8 cellular contexts compared by ENCODE assay signal in genomic region chr10:104122273-104123107, GRCh38. TPM values are rescaled to one million over a fixed set of nuclear protein-coding genes. Genes with fewer than 3 reads are reported as not detected.
DNase-seq lines count a peak whose midpoint lies in the region; ATAC-seq and TF ChIP-seq lines count a peak whose summit lies in the region.

No MANE protein-coding gene starts in this region.

- no peak overlapping the region for H2AK5ac ChIP-seq in mesendoderm (ENCODE audit: low read length)

- no peaks in the 10 kb centered on the region for H3K79me2 ChIP-seq in mesendoderm (ENCODE audit: control insufficient read depth, insufficient read depth, low read length)

- H3K4me3 ChIP-seq in colonic mucosa, result peak overlapping the region; percentile 66
- H3K4me3 ChIP-seq in mesendoderm (ENCODE audit: low read length), result peak overlapping the region; percentile 80
- H3K4me3 ChIP-seq in vagina, result peak overlapping the region; percentile 70 to 84

- no peak overlapping the region for H3K23ac ChIP-seq in mesendoderm (ENCODE audit: low read length)

- H3K56ac ChIP-seq in mesendoderm (ENCODE audit: low read length), result peak overlapping the region; percentile 85

- H3K4me2 ChIP-seq in mesendoderm (ENCODE audit: low read length), result peak overlapping the region; percentile 63

- no peaks in the 10 kb centered on the region for H3K36me3 ChIP-seq in colonic mucosa
- H3K36me3 ChIP-seq in mesendoderm (ENCODE audit: control insufficient read depth, insufficient read depth, low read length), result no peaks in the 10 kb centered on the region
- H3K36me3 ChIP-seq in vagina, result no peaks in the 10 kb centered on the region

- H2BK5ac ChIP-seq in mesendoderm (ENCODE audit: low read length), result no peak overlapping the region

- no peak overlapping the region for H2BK120ac ChIP-seq in mesendoderm (ENCODE audit: low read depth, low read length)

- H3K79me1 ChIP-seq in mesendoderm (ENCODE audit: low read length), result no peaks in the 10 kb centered on the region

- H3K18ac ChIP-seq in mesendoderm (ENCODE audit: low read length), result peak overlapping the region; percentile 17

- H3K27me3 ChIP-seq in colonic mucosa, result no peaks in the 10 kb centered on the region
- H3K27me3 ChIP-seq in mesendoderm (ENCODE audit: insufficient read depth, low read length, poor library complexity), result no peaks in the 10 kb centered on the region
- H3K27me3 ChIP-seq in vagina, result no peaks in the 10 kb centered on the region

- H4K5ac ChIP-seq in mesendoderm (ENCODE audit: low read length), result no peak overlapping the region

- H2BK15ac ChIP-seq in mesendoderm (replicated peaks; ENCODE audit: low read depth), result no peak overlapping the region

- H3K4me1 ChIP-seq in colonic mucosa (no peaks in the 10 kb centered on the region), mesendoderm (ENCODE audit: control insufficient read depth, low read depth, low read length) (peaks cover 2% of the 10 kb centered on the region), vagina (peaks cover 23% of the 10 kb centered on the region)

- peak; percentile 5 for ATAC-seq in GM21825 (IDR thresholded peaks at IDR 0.05; ENCODE audit: unreplicated experiment)
- no peak for ATAC-seq in HG02798 (IDR thresholded peaks at IDR 0.05; ENCODE audit: poor library complexity, unreplicated experiment)

- intact Hi-C loops in colonic mucosa (cut with DNase I) (loop anchor here (10.0 kb wide), 1 partner anchor 78 kb away; no protein-coding TSS in a partner anchor), vagina (cut with DNase I) (no loop called here)

- no peaks in the 10 kb centered on the region for H3K9me3 ChIP-seq in colonic mucosa
- no peaks in the 10 kb centered on the region for H3K9me3 ChIP-seq in vagina

- no peak for TF ChIP-seq POLR2A in vagina (IDR thresholded peaks at IDR 0.05)

- TF ChIP-seq CTCF in colonic mucosa (IDR thresholded peaks at IDR 0.05) (no peak), vagina (IDR thresholded peaks at IDR 0.05) (no peak)

- H4K8ac ChIP-seq in mesendoderm (ENCODE audit: low read depth, low read length), result no peak overlapping the region

- H3K9ac ChIP-seq in colonic mucosa (ENCODE audit: low read depth in 2 of 2, low read length in 2 of 2) (peak overlapping the region; percentile 88 to 96), mesendoderm (ENCODE audit: low read length) (peak overlapping the region; percentile 88)

- DNase-seq in DMS114 treated with DMSO at 0.1 percent for 48 hours (lab: John Stamatoyannopoulos, UW; ENCODE audit: unreplicated experiment), result peak; percentile 60
- DNase-seq in NCI-H82 (lab: John Stamatoyannopoulos, UW), result peak; percentile 77
- no peak for DNase-seq in colonic mucosa
- DNase-seq in mesendoderm, result no peak
- DNase-seq in vagina (ENCODE audit: extremely low spot score in 2 of 2), result no peak
- DNase-seq in activated effector memory CD4-positive, alpha-beta T cell treated with anti-CD3 and anti-CD28 coated beads, Interleukin-2, amount 50 U/mL, for 16 hours, result no peak

- H3K4ac ChIP-seq in mesendoderm (ENCODE audit: low read depth, low read length), result no peak overlapping the region

- WGBS in mesendoderm (ENCODE audit: extremely low coverage, insufficient coverage, low lambda C conversion rate), result no CpG with 5 or more reads among the region's 20 CpGs

- H3K27ac ChIP-seq in colonic mucosa (peak overlapping the region; percentile 81), mesendoderm (ENCODE audit: low read depth, low read length) (peak overlapping the region; percentile 73), vagina (peak overlapping the region; percentile 99)

RNA-seq across cellular contexts. Expression of gene SFR1, which starts 0.5 kb away (rescaled TPM):
- total RNA-seq in colonic mucosa (1 to 10 TPM; 6.8 to 8.0 TPM), vagina (4.4 TPM)
- polyA plus RNA-seq in mesendoderm (2013, experiment 1 of 2), result 7.7 TPM
- polyA plus RNA-seq in mesendoderm (2013, experiment 2 of 2), result 7.5 TPM

RNA-seq across cellular contexts. Expression of gene COL17A1, which starts 36.8 kb away (rescaled TPM):
- total RNA-seq in colonic mucosa (100 to 1,000 TPM; 115 to 249 TPM), vagina (149 TPM)
- 3.7 TPM for polyA plus RNA-seq in mesendoderm (2013, experiment 1 of 2)
- 3.8 TPM for polyA plus RNA-seq in mesendoderm (2013, experiment 2 of 2)

Comparison
In these comparisons a context has a peak if more than half of its experiments do, and no peak if none do; other contexts are left out.
1. DNase-seq: peak in DMS114 treated with DMSO at 0.1 percent for 48 hours (single experiment) and NCI-H82 (single experiment); none in colonic mucosa (single experiment), mesendoderm (single experiment), vagina (0 of 2) and activated effector memory CD4-positive, alpha-beta T cell treated with anti-CD3 and anti-CD28 coated beads, Interleukin-2, amount 50 U/mL, for 16 hours (single experiment).
2. Peak in every context shown above with its lines, with median percentiles within 50 percentile points of each other: H3K27ac ChIP-seq and H3K4me3 ChIP-seq.